Comparison of ENCODE assay signal across 17 cellular contexts in genomic region chr12:119406322-119406721, GRCh38.
DNase-seq lines count a peak whose midpoint lies in the region; ATAC-seq and TF ChIP-seq lines count a peak whose summit lies in the region.
"Had no signal": no experiment of that assay in that cellular context is flagged by ENCODE, and none has a peak within 500 bp of the region (broad histone marks: within the 10 kb centered on the region; RNA-seq: fewer than 3 reads in every experiment).

No MANE protein-coding gene starts in this region.

- H3K9me3 ChIP-seq in heart left ventricle (no peaks in the 10 kb centered on the region), hepatocyte (ENCODE audit: low read depth) (no peaks in the 10 kb centered on the region), BE2C (no peaks in the 10 kb centered on the region)
- H3K9me3 ChIP-seq: BLaER1 treated with 17β-estradiol and CSF1 and Interleukin-3, amounts not matched to agents 10 nM and 100 nM had no signal

- H3K4me2 ChIP-seq in hepatocyte, result no peak overlapping the region
- H3K4me2 ChIP-seq: GM23338 had no signal

- H3K27ac ChIP-seq in heart left ventricle (peak overlapping the region in 1 of 12 donors; percentile 38), hepatocyte (no peak overlapping the region)
- H3K27ac ChIP-seq: BLaER1 treated with 17β-estradiol and CSF1 and Interleukin-3, amounts not matched to agents 10 nM and 100 nM; HL-60 had no signal

- H3K27me3 ChIP-seq in heart left ventricle (no peaks in the 10 kb centered on the region), hepatocyte (no peaks in the 10 kb centered on the region), BE2C (no peaks in the 10 kb centered on the region)
- H3K27me3 ChIP-seq: BLaER1 treated with 17β-estradiol and CSF1 and Interleukin-3, amounts not matched to agents 10 nM and 100 nM had no signal

- TF ChIP-seq POLR2A in heart left ventricle (IDR thresholded peaks at IDR 0.05), result no peak

- WGBS in heart left ventricle, 4 donors, result 26 to 46% (median 36%) methylated on average over 1 of the region's 1 CpG
- WGBS in hepatocyte (ENCODE audit: low lambda C conversion rate, missing lambda C conversion rate), result 43% methylated on average over 1 of the region's 1 CpG

- H3K4me1 ChIP-seq in heart left ventricle (peaks cover 0 to 9% (median 0%) of the 10 kb centered on the region in 12 donors), hepatocyte (ENCODE audit: insufficient read depth) (no peaks in the 10 kb centered on the region), BE2C (no peaks in the 10 kb centered on the region)

- H4K20me1 ChIP-seq in hepatocyte (ENCODE audit: insufficient read depth, poor library complexity, severe bottlenecking), result no peaks in the 10 kb centered on the region
- H4K20me1 ChIP-seq: BLaER1 treated with 17β-estradiol and CSF1 and Interleukin-3, amounts not matched to agents 10 nM and 100 nM had no signal

- ATAC-seq in Right ventricle myocardium superior (ENCODE audit: poor library complexity) (peak; percentile 63), heart left ventricle (no peak)
- ATAC-seq: GM23338 had no signal

- H3K36me3 ChIP-seq in heart left ventricle (no peaks in the 10 kb centered on the region), hepatocyte (replicated peaks; ENCODE audit: insufficient read depth, low read depth) (no peaks in the 10 kb centered on the region), BE2C (no peaks in the 10 kb centered on the region)
- H3K36me3 ChIP-seq: BLaER1 treated with 17β-estradiol and CSF1 and Interleukin-3, amounts not matched to agents 10 nM and 100 nM had no signal

- H3K4me3 ChIP-seq in heart left ventricle, result no peak overlapping the region
- no peak overlapping the region for H3K4me3 ChIP-seq in hepatocyte
- no peak overlapping the region for H3K4me3 ChIP-seq in BE2C (ENCODE audit: low read depth, low read length)
- H3K4me3 ChIP-seq: BLaER1 treated with 17β-estradiol and CSF1 and Interleukin-3, amounts not matched to agents 10 nM and 100 nM; GM23338 had no signal

- intact Hi-C loops in Right ventricle myocardium superior (cut with DNase I) (no loop called here), heart left ventricle (cut with DNase I) (loop anchor here in 3 of 10 donors (10.0 kb wide), 2 partner anchors 72 to 82 kb away; partner anchors contain the start of gene CCDC60 (in 2 of the 3))

- DNase-seq in NCI-H2029 (lab: John Stamatoyannopoulos, UW), result peak; percentile 10
- DNase-seq in NCI-H2029 treated with DMSO at 0.1 percent for 48 hours (lab: John Stamatoyannopoulos, UW), result no peak
- DNase-seq in Right ventricle myocardium superior, result no peak
- DNase-seq in heart left ventricle, result no peak
- DNase-seq in NCI-H1105 treated with DMSO at 0.1 percent for 48 hours (lab: John Stamatoyannopoulos, UW), result peak; percentile 45
- DNase-seq in NCI-H345 treated with DMSO at 0.1 percent for 48 hours (lab: John Stamatoyannopoulos, UW; ENCODE audit: unreplicated experiment), result peak; percentile 28
- no peak for DNase-seq in hepatocyte (ENCODE audit: low spot score)
- DNase-seq in BE2C, result no peak
- DNase-seq: 8988T; AML-193; Calu3; CD4-positive, alpha-beta T cell; DMS 273 treated with DMSO at 0.1 percent for 48 hours; EL had no signal

- TF ChIP-seq CTCF in heart left ventricle (IDR thresholded peaks at IDR 0.05), result no peak
- TF ChIP-seq CTCF in hepatocyte (IDR thresholded peaks at IDR 0.05; ENCODE audit: poor library complexity), result no peak
- TF ChIP-seq CTCF in BE2C (IDR thresholded peaks at IDR 0.05; ENCODE audit: low read depth, low read length), result no peak

- no peaks in the 10 kb centered on the region for H3K9me2 ChIP-seq in hepatocyte (replicated peaks; ENCODE audit: insufficient read depth)

- H3K79me2 ChIP-seq in hepatocyte, result no peaks in the 10 kb centered on the region

- H2AFZ ChIP-seq in hepatocyte, result no peak overlapping the region
- H2AFZ ChIP-seq: GM23338 had no signal

Comparison
In these comparisons a context has a peak if more than half of its experiments do, and no peak if none do; other contexts are left out.
1. DNase-seq: peak in NCI-H2029 (single experiment), NCI-H1105 treated with DMSO at 0.1 percent for 48 hours (single experiment) and NCI-H345 treated with DMSO at 0.1 percent for 48 hours (single experiment); none in NCI-H2029 treated with DMSO at 0.1 percent for 48 hours (single experiment), Right ventricle myocardium superior (single experiment), heart left ventricle (0 of 5), hepatocyte (single experiment) and BE2C (single experiment).